In genomic region chr7:44394112-44394447, GRCh38 we compare ENCODE assay signal across 18 cellular contexts.
"Had no signal": no experiment of that assay in that cellular context is flagged by ENCODE, and none has a peak within 500 bp of the region (broad histone marks: within the 10 kb centered on the region; RNA-seq: fewer than 3 reads in every experiment).

No MANE protein-coding gene starts in this region.

- H3K9me3 ChIP-seq: colonic mucosa, left lung, lower lobe of right lung, testis, tibial nerve had no signal

- ATAC-seq: left lung; lower lobe of right lung; naive thymus-derived CD4-positive, alpha-beta T cell; right cardiac atrium; stimulated activated naive CD8-positive, alpha-beta T cell treated with anti-CD3 and anti-CD28 coated beads, Interleukin-15, Interleukin-2, amounts not matched to agents 100 U/mL and 50 U/mL, for 24 hours had no signal

- H3K4me1 Mint-ChIP-seq: neural crest cell had no signal

- H3K4me3 ChIP-seq: cardiac muscle cell, colonic mucosa, left lung, lower lobe of right lung, smooth muscle cell, testis, tibial nerve had no signal

- H3K27me3 ChIP-seq: cardiac muscle cell, colonic mucosa, left lung, testis, tibial nerve had no signal

- H3K4me3 Mint-ChIP-seq: naive thymus-derived CD4-positive, alpha-beta T cell; neural crest cell had no signal

- H3K27me3 Mint-ChIP-seq: naive thymus-derived CD4-positive, alpha-beta T cell had no signal

- H3K36me3 ChIP-seq: cardiac muscle cell had no signal

- H3K4me1 ChIP-seq: colonic mucosa, lower lobe of right lung, testis had no signal

- H3K27ac ChIP-seq: cardiac muscle cell, colonic mucosa, left lung, lower lobe of right lung, testis, tibial nerve had no signal

- DNase-seq: cerebellar nuclear complex; dermis blood vessel endothelial cell; effector CD4-positive, alpha-beta T cell; foreskin melanocyte; hippocampal formation; lower lobe of right lung; mesenchymal stem cell; naive thymus-derived CD4-positive, alpha-beta T cell; right cardiac atrium; stimulated activated CD4-positive, alpha-beta T cell treated with anti-CD3 and anti-CD28 coated beads, Interleukin-2, amount 100 ng/mL, for 48 hours; stimulated activated naive CD8-positive, alpha-beta T cell treated with anti-CD3 and anti-CD28 coated beads, Interleukin-15, Interleukin-2, amounts not matched to agents 100 U/mL and 50 U/mL, for 24 hours had no signal
